17 cellular contexts compared by ENCODE assay signal in genomic region chr20:48931527-48932374, GRCh38. TPM values are rescaled to one million over a fixed set of nuclear protein-coding genes. Genes with fewer than 3 reads are reported as not detected.
DNase-seq lines count a peak whose midpoint lies in the region; ATAC-seq, FAIRE-seq and TF ChIP-seq lines count a peak whose summit lies in the region.
"Had no signal": no experiment of that assay in that cellular context is flagged by ENCODE, and none has a peak within 500 bp of the region (broad histone marks: within the 10 kb centered on the region; RNA-seq: fewer than 3 reads in every experiment).

No MANE protein-coding gene starts in this region.

- ATAC-seq in heart left ventricle, result no peak
- no peak for ATAC-seq in left ventricle myocardium superior
- peak; percentile 39 for ATAC-seq in K562
- ATAC-seq in right lobe of liver, result no peak

- peaks cover 1 to 78% (median 41%) of the 10 kb centered on the region in 12 donors for H3K4me1 ChIP-seq in heart left ventricle
- H3K4me1 ChIP-seq in K562 (replicated peaks in 1 of 2; ENCODE audit: control insufficient read depth in 2 of 2, insufficient read depth in 2 of 2, low read length in 2 of 2), result peaks cover 22 to 29% of the 10 kb centered on the region in 2 experiments
- peaks cover 0 to 60% (median 25%) of the 10 kb centered on the region in 4 donors for H3K4me1 ChIP-seq in right lobe of liver
- peaks cover 18% of the 10 kb centered on the region in 2 donors for H3K4me1 ChIP-seq in small intestine (ENCODE audit: control insufficient read depth in 2 of 2, insufficient read depth in 1 of 2, low read depth in 1 of 2, low read length in 1 of 2)
- H3K4me1 ChIP-seq: BLaER1 had no signal

- peak overlapping the region; percentile 1; the same call in 1 of the 2 replicates for H3K4me2 ChIP-seq in K562 (ENCODE audit: insufficient read depth, low read length)
- H3K4me2 ChIP-seq: BLaER1, GM23338 had no signal

- POLR2A ChIA-PET in K562 (lab: Yijun Ruan, JAX), result interaction anchor here (0.9 to 1.8 kb wide), 2 partner anchors 9 to 10 kb away, joined by 3 to 4 read pairs; no protein-coding TSS in a partner anchor

- no peaks in the 10 kb centered on the region for H3K9me1 ChIP-seq in K562 (ENCODE audit: control insufficient read depth, insufficient read depth, low read length)

- peak overlapping the region in 1 of 2 experiments; percentile 75; a peak in 1 of 4 replicates for H3K9ac ChIP-seq in K562 (ENCODE audit: insufficient read depth in 1 of 2, low read depth in 2 of 2, low read length in 2 of 2)
- H3K9ac ChIP-seq: BLaER1 had no signal

- H3K27ac ChIP-seq in heart left ventricle (peak overlapping the region in 7 of 12 donors; percentile 13 to 85 (median 42)), K562 (ENCODE audit: extremely low read depth, low read depth, low read length) (no peak overlapping the region), right lobe of liver (peak overlapping the region in 2 of 3 donors; percentile 69 to 78), small intestine (ENCODE audit: low read depth in 1 of 2, low read length in 1 of 2) (peak overlapping the region; percentile 74 to 91)
- H3K27ac ChIP-seq: 22Rv1, BLaER1 had no signal

- H2AFZ ChIP-seq in K562 (ENCODE audit: low read depth, low read length), result no peak overlapping the region
- H2AFZ ChIP-seq: GM23338 had no signal

- intact Hi-C loops in heart left ventricle (cut with DNase I) (no loop called here), left ventricle myocardium superior (cut with micrococcal nuclease) (no loop called here), K562 (cut with micrococcal nuclease) (no loop called here), right lobe of liver (cut with DNase I) (no loop called here)

- DNase-seq in heart left ventricle (no peak), left ventricle myocardium superior (no peak), K562 (ENCODE audit: extremely low read depth in 1 of 4, low spot score in 3 of 4) (no peak), right lobe of liver (no peak), small intestine (no peak), NCI-H2171 treated with DMSO at 0.1 percent for 48 hours (lab: John Stamatoyannopoulos, UW) (no peak), NCI-H1436 treated with DMSO at 0.1 percent for 48 hours (lab: John Stamatoyannopoulos, UW) (no peak), HuH-7.5 (ENCODE audit: low spot score) (no peak)
- DNase-seq: MV-4-11, NCI-H1417 treated with DMSO at 0.1 percent for 48 hours, NCI-H2029 treated with DMSO at 0.1 percent for 48 hours, NCI-H2227 treated with DMSO at 0.1 percent for 48 hours, NCI-H524 treated with DMSO at 0.1 percent for 48 hours, RPMI8226 had no signal

- in situ Hi-C loops in K562 (cut with MboI), result no loop called here

- CTCF ChIA-PET in K562 (lab: Yijun Ruan, JAX; ENCODE audit: low intra/inter-chr PET ratio), result no interaction called here

- TF ChIP-seq RAD21 in K562 (CRISPR knock-in tag; conservative IDR thresholded peaks at IDR 0.05 in 1 of 2, IDR thresholded peaks at IDR 0.05 in 1 of 2), result no peak

- H3K36me3 ChIP-seq in heart left ventricle (no peaks in the 10 kb centered on the region), K562 (ENCODE audit: control insufficient read depth, insufficient read depth, low read length) (peaks cover 1% of the 10 kb centered on the region; the same call in 2 of the 3 replicates), right lobe of liver (no peaks in the 10 kb centered on the region), small intestine (ENCODE audit: control insufficient read depth in 2 of 2, insufficient read depth in 2 of 2, low read length in 2 of 2) (no peaks in the 10 kb centered on the region)

- H3K4me3 ChIP-seq in heart left ventricle, result no peak overlapping the region
- no peak overlapping the region for H3K4me3 ChIP-seq in K562
- H3K4me3 ChIP-seq in right lobe of liver, result no peak overlapping the region
- H3K4me3 ChIP-seq in small intestine (ENCODE audit: low read depth in 1 of 2, low read length in 2 of 2), result no peak overlapping the region
- H3K4me3 ChIP-seq: BLaER1, GM23338 had no signal

- H4K20me1 ChIP-seq in K562 (replicated peaks; ENCODE audit: control insufficient read depth, insufficient read depth, low read length), result peaks cover 14% of the 10 kb centered on the region

- TF ChIP-seq EP300 in K562 (IDR thresholded peaks at IDR 0.05; ENCODE audit: low read length), result no peak

- TF ChIP-seq POLR2A in heart left ventricle (IDR thresholded peaks at IDR 0.05) (no peak), K562 (conservative IDR thresholded peaks at IDR 0.05) (no peak), right lobe of liver (IDR thresholded peaks at IDR 0.05) (no peak)

- peaks cover 63% of the 10 kb centered on the region for H3K79me2 ChIP-seq in K562 (ENCODE audit: control insufficient read depth, insufficient read depth, low read length)

- no peaks in the 10 kb centered on the region for H3K27me3 ChIP-seq in heart left ventricle
- no peaks in the 10 kb centered on the region for H3K27me3 ChIP-seq in K562 (ENCODE audit: control insufficient read depth in 2 of 2, insufficient read depth in 2 of 2, low read length in 2 of 2)
- H3K27me3 ChIP-seq in right lobe of liver, result no peaks in the 10 kb centered on the region
- H3K27me3 ChIP-seq in small intestine (ENCODE audit: control insufficient read depth in 2 of 2, insufficient read depth in 2 of 2, low read length in 2 of 2), result no peaks in the 10 kb centered on the region
- H3K27me3 ChIP-seq: BLaER1 had no signal

- FAIRE-seq in K562 (lab: Jason Lieb, UNC) (no peak), small intestine (lab: Jason Lieb, UNC) (no peak)

- H3K9me3 ChIP-seq in heart left ventricle, result peaks cover 0 to 4% (median 0%) of the 10 kb centered on the region in 12 donors
- no peaks in the 10 kb centered on the region for H3K9me3 ChIP-seq in K562 (replicated peaks; ENCODE audit: control insufficient read depth, insufficient read depth, low read depth, low read length)
- H3K9me3 ChIP-seq in right lobe of liver, result no peaks in the 10 kb centered on the region
- no peaks in the 10 kb centered on the region for H3K9me3 ChIP-seq in small intestine (ENCODE audit: control insufficient read depth, low read depth)

- BruUV-seq in K562 (replicated peaks; lab: Mats Ljungman, UMichigan), result no TSS peak

- TF ChIP-seq CTCF in heart left ventricle (IDR thresholded peaks at IDR 0.05), result no peak
- TF ChIP-seq CTCF in K562 (IDR thresholded peaks at IDR 0.05 in 2 of 3, conservative IDR thresholded peaks at IDR 0.05 in 1 of 3; ENCODE audit: insufficient read depth in 2 of 3, low read depth in 1 of 3, low read length in 3 of 3), result no peak
- no peak for TF ChIP-seq CTCF in right lobe of liver (IDR thresholded peaks at IDR 0.05)

- WGBS in heart left ventricle, 4 donors, result 91 to 96% (median 94%) methylated on average over 9 of the region's 9 CpGs
- WGBS in K562 (ENCODE audit: insufficient coverage, low coverage, missing lambda C conversion rate), result 64% methylated on average over 7 of the region's 9 CpGs
- 71% methylated on average over 8 of the region's 9 CpGs for WGBS in right lobe of liver (ENCODE audit: insufficient coverage, low coverage, low lambda C conversion rate, missing lambda C conversion rate)
- WGBS in small intestine, 3 donors, result 80 to 93% (median 88%) methylated on average over 9 of the region's 9 CpGs

TF ChIP-seq in K562, 482 proteins besides CTCF, POLR2A, EP300 and RAD21:
- 0 out of 2 replicates have a peak, but pooled peaks have one; percentile 27 for TF ChIP-seq DPF2 (IDR thresholded peaks at IDR 0.05)
- peak; percentile 36 for TF ChIP-seq CBFA2T2 (conservative IDR thresholded peaks at IDR 0.05)
- peak; percentile 34; the same call in 1 of the 2 replicates for TF ChIP-seq SMARCA5 (IDR thresholded peaks at IDR 0.05)
- TF ChIP-seq SIN3A (IDR thresholded peaks at IDR 0.05; ENCODE audit: borderline replicate concordance in 2 of 2, control insufficient read depth in 1 of 2, low read depth in 2 of 2, low read length in 2 of 2), result no peak
- no peak for TF ChIP-seq FOXA1 (IDR thresholded peaks at IDR 0.05; ENCODE audit: borderline replicate concordance)
- TF ChIP-seq NELFE (IDR thresholded peaks at IDR 0.05; ENCODE audit: insufficient read depth, insufficient read length), result no peak
- TF ChIP-seq ARID1B (IDR thresholded peaks at IDR 0.05), result 0 out of 2 replicates have a peak, but pooled peaks have one; percentile 30
- TF ChIP-seq SIX5 (IDR thresholded peaks at IDR 0.05; ENCODE audit: borderline replicate concordance in 1 of 2, insufficient read depth in 1 of 2, low read depth in 1 of 2, low read length in 2 of 2), result 0 out of 4 replicates have a peak, but pooled peaks of 1 of the 2 experiments have one; percentile 11
- TF ChIP-seq ZNF133 (CRISPR knock-in tag; IDR thresholded peaks at IDR 0.05), result no peak
- TF ChIP-seq CBFA2T3 (IDR thresholded peaks at IDR 0.05), result peak; percentile 60
- TF ChIP-seq, protein P1, sequence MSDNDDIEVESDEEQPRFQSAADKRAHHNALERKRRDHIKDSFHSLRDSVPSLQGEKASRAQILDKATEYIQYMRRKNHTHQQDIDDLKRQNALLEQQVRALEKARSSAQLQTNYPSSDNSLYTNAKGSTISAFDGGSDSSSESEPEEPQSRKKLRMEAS (CRISPR knock-in tag; IDR thresholded peaks at IDR 0.05), result no peak
TF ChIP-seq in K562: peak in this region for 6.

RNA-seq across cellular contexts. Expression of gene ARFGEF2, which starts 10.2 kb away (rescaled TPM):
- total RNA-seq in heart left ventricle (10 to 100 TPM; 32.6 to 52.7 (median 42.6) TPM), left ventricle myocardium superior (44.9 TPM), K562 (2014; rRNA removed) (13.5 and 17.0 TPM in 2 replicates), K562 (2014; rRNA removed; fragmentation: Illumina TruSeq; extraction: Trizol) (17.8 and 18.7 TPM in 2 replicates), K562 (2015; rRNA removed; fragmentation: Illumina TruSeq; extraction: Trizol) (17.6 and 18.1 TPM in 2 replicates), K562 (2021) (16.8 and 18.8 TPM in 2 replicates), right lobe of liver (10 to 100 TPM; 23.4 to 30.0 (median 26.9) TPM)
- polyA plus RNA-seq in heart left ventricle (10 to 100 TPM in 1 of 2 donors, 1 to 10 TPM in 1; 7.5 to 16.5 TPM), K562 (2011; rRNA removed) (10.1 and 13.5 TPM in 2 replicates), K562 (2014; fragmentation: Illumina TruSeq; extraction: Trizol) (12.7 and 13.7 TPM in 2 replicates), K562 (2014; fragmentation: Nextera tagmentation; extraction: Ambion mirVana) (1 to 10 TPM; 4.2 TPM), K562 (2014; rRNA removed) (9.1 and 9.4 TPM in 2 replicates), small intestine (10 to 100 TPM; 10.8 to 15.1 (median 13.4) TPM)
- 31.2 and 69.0 TPM in 2 replicates for total RNA-seq in K562 (2011; cell fraction: chromatin; rRNA removed; ENCODE audit: low replicate concordance)
- 19.2 and 25.7 TPM in 2 replicates for total RNA-seq in K562 (2011; cell fraction: nucleolus; rRNA removed)
- total RNA-seq in K562 (2011; cell fraction: nucleoplasm; rRNA removed), result 20.0 and 31.2 TPM in 2 replicates
- polyA plus RNA-seq in K562 (2011; cell fraction: cytosol; rRNA removed), result 5.8 and 7.7 TPM in 2 replicates
- 19.2 and 21.4 TPM in 2 replicates for polyA plus RNA-seq in K562 (2011; cell fraction: nucleus; rRNA removed)
- polyA plus RNA-seq in K562 (2012), result 9.0 and 9.8 TPM in 2 replicates
- polyA minus RNA-seq in K562 (2011; rRNA and poly(A)+ RNA removed), result 33.9 and 36.1 TPM in 2 replicates
- polyA minus RNA-seq in K562 (2011; cell fraction: cytosol; rRNA and poly(A)+ RNA removed), result 12.8 and 16.2 TPM in 2 replicates
- polyA minus RNA-seq in K562 (2011; cell fraction: nucleus; rRNA and poly(A)+ RNA removed), result 11.7 and 19.5 TPM in 2 replicates
